ENCODE assay signal across 8 cellular contexts in the genomic region with DNA sequence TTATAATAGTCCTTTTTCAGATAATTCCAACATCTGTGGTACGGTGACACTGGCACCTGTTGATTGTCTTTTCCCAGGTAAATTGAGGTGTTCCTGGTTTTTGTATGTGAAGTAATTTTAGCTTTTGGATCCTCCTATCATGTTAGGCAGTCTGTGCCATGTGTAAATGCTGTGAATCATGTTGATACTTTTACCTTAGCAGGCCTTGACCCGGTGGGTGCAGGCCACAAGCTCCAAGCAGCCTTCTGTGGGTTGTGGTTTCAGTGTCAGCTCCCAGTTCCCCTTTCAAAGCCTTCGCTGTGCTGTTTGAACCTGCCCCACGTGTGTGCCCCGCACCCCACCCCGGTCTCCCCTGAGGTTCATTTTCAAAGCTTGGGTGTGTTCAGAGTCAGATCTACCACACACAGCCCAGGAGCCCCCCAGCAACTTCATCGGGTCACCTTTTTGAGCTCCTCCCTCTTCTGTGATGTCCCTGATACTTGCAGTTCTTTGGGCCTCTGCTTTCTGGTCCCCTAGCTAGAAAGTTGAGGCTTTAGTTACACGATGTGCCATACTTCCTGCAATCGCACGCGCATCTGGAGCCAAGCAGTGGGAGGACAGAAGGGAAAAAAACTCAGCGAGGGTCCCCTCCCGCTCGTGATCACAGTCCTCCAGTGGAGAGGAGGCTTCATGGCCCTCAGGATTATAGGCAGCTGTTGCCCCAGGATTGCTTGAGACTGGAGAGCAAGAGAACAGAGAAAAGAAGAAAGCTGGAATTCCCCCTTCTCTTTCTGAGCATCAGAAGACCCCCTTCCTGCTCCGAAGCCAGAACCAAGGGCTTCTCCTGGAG. TPM values are rescaled to one million over a fixed set of nuclear protein-coding genes. Genes with fewer than 3 reads are reported as not detected.
DNase-seq lines count a peak whose midpoint lies in the region; ATAC-seq and TF ChIP-seq lines count a peak whose summit lies in the region.

No MANE protein-coding gene starts in this region.

- no peak overlapping the region for H3K9ac ChIP-seq in neural progenitor cell

- no peak overlapping the region for H3K27ac Mint-ChIP-seq in neural progenitor cell

- no peak overlapping the region for H3K4me3 ChIP-seq in neural progenitor cell

- no peak for TF ChIP-seq CTCF in GM10266 (IDR thresholded peaks at IDR 0.05; ENCODE audit: control insufficient read depth, insufficient read depth, low read depth, missing control alignments)
- TF ChIP-seq CTCF in neural progenitor cell (IDR thresholded peaks at IDR 0.05): no peak

- H4K20me1 ChIP-seq in neural progenitor cell (ENCODE audit: low read depth): peaks cover 8% of the 10 kb centered on the region

- H3K9me3 Mint-ChIP-seq in neural progenitor cell: peaks cover 7% of the 10 kb centered on the region

- peaks cover 2% of the 10 kb centered on the region for H3K27me3 Mint-ChIP-seq in neural progenitor cell (ENCODE audit: insufficient read depth, low read depth)

- H3K27me3 ChIP-seq in neural progenitor cell: no peaks in the 10 kb centered on the region

- H3K27ac ChIP-seq in neural progenitor cell: no peak overlapping the region

- ATAC-seq in GM21825 (IDR thresholded peaks at IDR 0.05; ENCODE audit: unreplicated experiment): peak; percentile 85

- H3K4me3 Mint-ChIP-seq in neural progenitor cell: no peak overlapping the region

- peak; percentile 92 for DNase-seq in GM10266 (ENCODE audit: extremely low spot score)
- DNase-seq in NAMALWA (ENCODE audit: low spot score): peak; percentile 96
- DNase-seq in activated T-cell treated with anti-CD3 and anti-CD28 coated beads, Interleukin-2, amount 50 U/mL, for 1 hour: peak; percentile 67
- peak; percentile 54 to 69 for DNase-seq in stimulated activated CD4-positive, alpha-beta T cell treated with anti-CD3 and anti-CD28 coated beads, Interleukin-15, amount 100 ng/mL, for 48 hours (ENCODE audit: low read depth in 2 of 2)
- DNase-seq in GM03348 (ENCODE audit: low spot score): no peak
- no peak for DNase-seq in DMS79 (lab: John Stamatoyannopoulos, UW)
- DNase-seq in neural progenitor cell (ENCODE audit: low spot score): no peak

- H3K4me1 Mint-ChIP-seq in neural progenitor cell: no peaks in the 10 kb centered on the region

- H3K4me1 ChIP-seq in neural progenitor cell: no peaks in the 10 kb centered on the region

- no peaks in the 10 kb centered on the region for H3K36me3 ChIP-seq in neural progenitor cell

- H3K9me3 ChIP-seq in neural progenitor cell (ENCODE audit: low read depth): no peaks in the 10 kb centered on the region

- H3F3A ChIP-seq in neural progenitor cell (ENCODE audit: low read depth): no peaks in the 10 kb centered on the region

- H3K79me2 ChIP-seq in neural progenitor cell (ENCODE audit: low read depth): peaks cover 30% of the 10 kb centered on the region

- no peak overlapping the region for H3K4me2 ChIP-seq in neural progenitor cell

- H2AFZ ChIP-seq in neural progenitor cell (replicated peaks): no peak overlapping the region

- H3K36me3 Mint-ChIP-seq in neural progenitor cell: peaks cover 37% of the 10 kb centered on the region

RNA-seq across cellular contexts. Expression of a gene that starts 8.7 kb away (rescaled TPM):
- 0.69 and 4.8 TPM in 2 replicates for total RNA-seq in neural progenitor cell (ENCODE audit: low replicate concordance)

RNA-seq across cellular contexts. Expression of a gene that starts 49.5 kb away (rescaled TPM):
- 10.8 and 27.8 TPM in 2 replicates for total RNA-seq in neural progenitor cell (ENCODE audit: low replicate concordance)

Comparison
In these comparisons a context has a peak if more than half of its experiments do, and no peak if none do; other contexts are left out.
1. DNase-seq: peak in GM10266 (single experiment), NAMALWA (single experiment), activated T-cell treated with anti-CD3 and anti-CD28 coated beads, Interleukin-2, amount 50 U/mL, for 1 hour (single experiment) and stimulated activated CD4-positive, alpha-beta T cell treated with anti-CD3 and anti-CD28 coated beads, Interleukin-15, amount 100 ng/mL, for 48 hours (2 of 2); none in GM03348 (single experiment), DMS79 (single experiment) and neural progenitor cell (single experiment).